ENCODE assay signal across 10 cellular contexts in the genomic region with DNA sequence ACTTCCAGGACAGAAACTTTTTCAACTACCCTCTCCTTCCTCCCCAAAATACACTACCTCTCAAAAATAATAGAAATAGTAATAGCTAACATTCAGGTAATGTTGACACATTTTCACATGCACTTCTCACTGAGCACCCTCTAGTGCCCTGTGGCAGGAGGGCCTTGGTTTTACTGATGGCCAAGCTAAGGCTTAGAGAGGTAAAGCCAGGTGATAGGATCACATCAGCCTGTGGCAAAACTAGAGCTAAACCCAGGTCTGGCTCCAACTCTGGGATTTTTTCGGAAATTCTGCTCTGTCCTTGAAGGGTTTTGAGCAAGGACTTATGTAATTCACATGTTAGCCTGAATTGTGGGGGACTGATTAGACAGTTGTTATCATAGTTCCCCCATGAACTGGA. TPM values are rescaled to one million over a fixed set of nuclear protein-coding genes. Genes with fewer than 3 reads are reported as not detected.
DNase-seq lines count a peak whose midpoint lies in the region; ATAC-seq, FAIRE-seq and TF ChIP-seq lines count a peak whose summit lies in the region.
"Had no signal": no experiment of that assay in that cellular context is flagged by ENCODE, and none has a peak within 500 bp of the region (broad histone marks: within the 10 kb centered on the region; RNA-seq: fewer than 3 reads in every experiment).

No MANE protein-coding gene starts in this region.

- no peak overlapping the region for H3K27ac ChIP-seq in pancreas
- H3K27ac ChIP-seq: SK-N-MC had no signal

- ATAC-seq in pancreas: peak; percentile 34 to 53 (median 48)
- ATAC-seq in GM19455 (IDR thresholded peaks at IDR 0.05; ENCODE audit: unreplicated experiment): no peak
- no peak for ATAC-seq in GM18870 (IDR thresholded peaks at IDR 0.05; ENCODE audit: unreplicated experiment)
- no peak for ATAC-seq in HG03442 (IDR thresholded peaks at IDR 0.05; ENCODE audit: unreplicated experiment)

- H3K9me3 ChIP-seq in pancreas: no peaks in the 10 kb centered on the region

- DNase-seq in NCI-H82 treated with DMSO at 0.1 percent for 48 hours (lab: John Stamatoyannopoulos, UW; ENCODE audit: unreplicated experiment) (peak; percentile 18), cerebellar cortex (ENCODE audit: low spot score) (peak; percentile 24), pancreas (no peak), NCI-H2029 (lab: John Stamatoyannopoulos, UW) (no peak)

- peaks cover 0 to 6% (median 5%) of the 10 kb centered on the region in 3 donors for H3K36me3 ChIP-seq in pancreas

- H3K4me1 ChIP-seq in pancreas: peaks cover 0 to 8% (median 7%) of the 10 kb centered on the region in 3 donors

- no peaks in the 10 kb centered on the region for H3K27me3 ChIP-seq in pancreas

- intact Hi-C loops in pancreas (cut with DNase I): no loop called here

- peak; percentile 35; the same call in 2 of the 3 replicates for TF ChIP-seq CTCF in GM12872 (IDR thresholded peaks at IDR 0.05; ENCODE audit: insufficient read depth, low read depth, low read length)
- TF ChIP-seq CTCF in pancreas (IDR thresholded peaks at IDR 0.05): no peak

- no peak for FAIRE-seq in pancreas (lab: Jason Lieb, UNC)
- FAIRE-seq: colon had no signal

- 54 to 59% methylated on average over 1 of the region's 1 CpG for WGBS in pancreas, 2 donors

- no peak overlapping the region for H3K4me3 ChIP-seq in pancreas

RNA-seq across cellular contexts. Expression of gene TAMM41, which starts 0.9 kb away (rescaled TPM):
- total RNA-seq in pancreas: 10 to 100 TPM in 1 of 6 donors, 1 to 10 TPM in 5; 6.2 to 14.0 (median 6.8) TPM
- polyA plus RNA-seq in pancreas: 10 to 100 TPM in 1 of 2 donors, 1 to 10 TPM in 1; 9.7 to 11.3 TPM

Comparison
In these comparisons a context has a peak if more than half of its experiments do, and no peak if none do; other contexts are left out.
1. DNase-seq: peak in NCI-H82 treated with DMSO at 0.1 percent for 48 hours (single experiment) and cerebellar cortex (single experiment); none in pancreas (0 of 6) and NCI-H2029 (single experiment).
2. ATAC-seq: peak in pancreas (4 of 4); none in GM19455 (single experiment), GM18870 (single experiment) and HG03442 (single experiment).